22 cellular contexts compared by ENCODE assay signal in genomic region chr6:20486641-20487040, GRCh38.
"Had no signal": no experiment of that assay in that cellular context is flagged by ENCODE, and none has a peak within 500 bp of the region (broad histone marks: within the 10 kb centered on the region; RNA-seq: fewer than 3 reads in every experiment).

No MANE protein-coding gene starts in this region.

- H3K9ac ChIP-seq: KMS-11, SK-N-SH had no signal

- H3K27ac ChIP-seq: KMS-11 had no signal

- H3K4me1 Mint-ChIP-seq: IgD-negative memory B cell had no signal

- ATAC-seq: HepG2, K562 had no signal

- H3K27me3 Mint-ChIP-seq: IgD-negative memory B cell had no signal

- H3K9me3 Mint-ChIP-seq: IgD-negative memory B cell had no signal

- FAIRE-seq: HepG2, K562, RCC 7860 had no signal

- H3K4me3 ChIP-seq: K562 had no signal

- H3K4me3 Mint-ChIP-seq: IgD-negative memory B cell had no signal

- DNase-seq: Kasumi-1, MM.1S, NCI-H1092 treated with DMSO at 0.1 percent for 48 hours, NCI-H1436, NCI-H187, NCI-H2029, NCI-H2081 treated with DMSO at 0.1 percent for 48 hours, NCI-H2171, NCI-H226, NCI-H446, NCI-H510A, NCI-H524 treated with DMSO at 0.1 percent for 48 hours, NCI-H69, NCI-H774, Right ventricle myocardium superior, RPMI8226, SK-N-SH had no signal

- H3K4me2 ChIP-seq: KMS-11, SK-N-SH had no signal

- H3K9me3 ChIP-seq: SK-N-SH had no signal
